ENCODE assay signal across 9 cellular contexts in the genomic region with DNA sequence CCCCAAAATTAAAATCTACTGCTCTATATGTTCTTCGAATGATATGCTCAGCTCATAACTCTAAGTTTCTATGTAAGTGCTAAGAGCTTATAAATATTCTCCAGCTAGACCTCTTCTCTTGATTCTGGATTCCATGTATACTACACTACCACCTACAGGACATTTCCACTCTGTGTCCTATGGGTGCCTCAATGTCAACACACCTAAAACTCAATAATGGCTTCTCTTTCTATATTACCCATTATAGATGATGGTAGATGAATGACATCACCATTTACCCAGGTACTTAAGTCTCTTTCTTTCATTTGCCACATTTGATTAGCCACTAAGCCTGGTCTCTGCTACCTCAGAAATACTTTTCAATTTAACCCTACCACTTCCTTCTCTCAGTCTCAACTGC. TPM values are rescaled to one million over a fixed set of nuclear protein-coding genes. Genes with fewer than 3 reads are reported as not detected.
DNase-seq lines count a peak whose midpoint lies in the region; ATAC-seq, FAIRE-seq and TF ChIP-seq lines count a peak whose summit lies in the region.
"Had no signal": no experiment of that assay in that cellular context is flagged by ENCODE, and none has a peak within 500 bp of the region (broad histone marks: within the 10 kb centered on the region; RNA-seq: fewer than 3 reads in every experiment).

No MANE protein-coding gene starts in this region.

- TF ChIP-seq CTCF in VCaP (conservative IDR thresholded peaks at IDR 0.05) (peak; percentile 68), HepG2 (CRISPR knock-in tag; IDR thresholded peaks at IDR 0.05) (peak; percentile 51), upper lobe of left lung (IDR thresholded peaks at IDR 0.05) (peak in 2 of 6 experiments; percentile 28 to 38)

- FAIRE-seq in HepG2 (lab: Jason Lieb, UNC) = no peak

- peak; percentile 90 for ATAC-seq in HepG2
- no peak for ATAC-seq in GM18870 (IDR thresholded peaks at IDR 0.05; ENCODE audit: unreplicated experiment)
- ATAC-seq in upper lobe of left lung (ENCODE audit: low FRiP score in 2 of 2) = no peak
- ATAC-seq in HG02798 (IDR thresholded peaks at IDR 0.05; ENCODE audit: poor library complexity, unreplicated experiment) = no peak

- H3K79me2 ChIP-seq in Karpas-422 (ENCODE audit: low read length) (no peaks in the 10 kb centered on the region), HepG2 (ENCODE audit: insufficient read depth, low read length) (no peaks in the 10 kb centered on the region)

- no peaks in the 10 kb centered on the region for H4K20me1 ChIP-seq in Karpas-422 (ENCODE audit: insufficient read depth, low read depth, low read length)
- H4K20me1 ChIP-seq in HepG2 (ENCODE audit: insufficient read depth, low read length) = no peaks in the 10 kb centered on the region

- H3K27me3 ChIP-seq in Karpas-422 (ENCODE audit: low read length) (no peaks in the 10 kb centered on the region), HepG2 (ENCODE audit: control insufficient read depth in 1 of 2, insufficient read depth in 2 of 2, low read length in 2 of 2) (no peaks in the 10 kb centered on the region), upper lobe of left lung (no peaks in the 10 kb centered on the region)

- no peak overlapping the region for H2AFZ ChIP-seq in Karpas-422 (ENCODE audit: low read length)
- H2AFZ ChIP-seq in HepG2 (ENCODE audit: low read length) = no peak overlapping the region

- intact Hi-C loops in HepG2 (cut with micrococcal nuclease; ENCODE audit: unreplicated experiment) = loop anchor here (1.0 to 10.0 kb wide), 3 partner anchors 87 to 229 kb away; no protein-coding TSS in a partner anchor

- no TSS peak for BruUV-seq in HepG2 (replicated peaks; lab: Mats Ljungman, UMichigan)

- H3K9me2 ChIP-seq in Karpas-422 (replicated peaks; ENCODE audit: insufficient read depth, low read length) = no peaks in the 10 kb centered on the region

- H3K9ac ChIP-seq in Karpas-422 (ENCODE audit: low read length) = no peak overlapping the region
- no peak overlapping the region for H3K9ac ChIP-seq in HepG2 (ENCODE audit: insufficient read depth, low read depth, low read length)

- POLR2A ChIA-PET in HepG2 (lab: Yijun Ruan, JAX) = no interaction called here

- no peaks in the 10 kb centered on the region for H3K36me3 ChIP-seq in Karpas-422 (ENCODE audit: insufficient read depth, low read length)
- H3K36me3 ChIP-seq in HepG2 (replicated peaks in 1 of 2; ENCODE audit: control insufficient read depth in 1 of 2, insufficient read depth in 2 of 2, low read length in 2 of 2) = no peaks in the 10 kb centered on the region
- no peaks in the 10 kb centered on the region for H3K36me3 ChIP-seq in upper lobe of left lung

- H3K27ac ChIP-seq in Karpas-422 (ENCODE audit: low read length) (no peak overlapping the region), VCaP (no peak overlapping the region), HepG2 (ENCODE audit: extremely low read length, insufficient read depth, low read length) (no peak overlapping the region), upper lobe of left lung (no peak overlapping the region)

- DNase-seq in GF-D8 (lab: John Stamatoyannopoulos, UW) (peak; percentile 7), Karpas-422 (peak; percentile 62), HepG2 (ENCODE audit: low spot score) (peak; percentile 31), upper lobe of left lung (no peak)
- DNase-seq in NK-92 treated with Interleukin-12 subunit alpha and Interleukin-12 subunit beta, amount 100 ng/mL, for 24 hours (lab: John Stamatoyannopoulos, UW) = no peak

- TF ChIP-seq EP300 in HepG2 (IDR thresholded peaks at IDR 0.05; ENCODE audit: low read depth in 2 of 2, low read length in 2 of 2) = no peak
- TF ChIP-seq EP300 in HepG2 (CRISPR knock-in tag; IDR thresholded peaks at IDR 0.05; ENCODE audit: borderline replicate concordance) = no peak
- no peak for TF ChIP-seq EP300 in upper lobe of left lung (IDR thresholded peaks at IDR 0.05)

- in situ Hi-C loops in HepG2 (cut with HindIII; ENCODE audit: extremely low pct_ligation_motif_present, low pct_unique_long_range_greater_than_20kb) = loop anchor here (5.0 kb wide), 1 partner anchor 230 kb away; no protein-coding TSS in a partner anchor

- no peak overlapping the region for H3K4me2 ChIP-seq in Karpas-422 (ENCODE audit: low read depth, low read length, poor library complexity, severe bottlenecking)
- H3K4me2 ChIP-seq in HepG2 (ENCODE audit: low read depth, low read length) = no peak overlapping the region

- H3K4me1 ChIP-seq in Karpas-422 (ENCODE audit: low read length) (no peaks in the 10 kb centered on the region), HepG2 (ENCODE audit: insufficient read depth, low read length) (0 out of 2 replicates have a peak, but pooled peaks cover 6% of the 10 kb centered on the region), upper lobe of left lung (no peaks in the 10 kb centered on the region)

- CTCF ChIA-PET in HepG2 (lab: Yijun Ruan, JAX; ENCODE audit: low intra/inter-chr PET ratio, low total read pairs) = interaction anchor here (1.3 kb wide), 1 partner anchor 229 kb away, joined by 3 read pairs; no protein-coding TSS in a partner anchor

- H3K4me3 ChIP-seq in Karpas-422 (ENCODE audit: low read length) (no peak overlapping the region), HepG2 (replicated peaks in 1 of 3; ENCODE audit: insufficient read depth in 1 of 3, low read depth in 2 of 3, low read length in 3 of 3) (no peak overlapping the region), upper lobe of left lung (no peak overlapping the region)
- H3K4me3 ChIP-seq: lung had no signal

- 0% methylated on average over 1 of the region's 1 CpG for WGBS in HepG2 (ENCODE audit: low lambda C conversion rate)
- WGBS in upper lobe of left lung, 2 donors = 35 to 86% methylated on average over 1 of the region's 1 CpG

- no peak for TF ChIP-seq RAD21 in HepG2 (CRISPR knock-in tag; IDR thresholded peaks at IDR 0.05)

- TF ChIP-seq POLR2A in HepG2 (IDR thresholded peaks at IDR 0.05; ENCODE audit: insufficient read depth in 1 of 2, low read depth in 2 of 2, low read length in 2 of 2) (no peak), upper lobe of left lung (IDR thresholded peaks at IDR 0.05) (no peak)

- no peaks in the 10 kb centered on the region for H3K9me3 ChIP-seq in Karpas-422 (ENCODE audit: low read length)
- H3K9me3 ChIP-seq in HepG2 (ENCODE audit: low read length) = no peaks in the 10 kb centered on the region
- no peaks in the 10 kb centered on the region for H3K9me3 ChIP-seq in upper lobe of left lung

TF ChIP-seq in HepG2, 621 proteins besides CTCF, POLR2A, EP300 and RAD21:
- no peak for TF ChIP-seq NFYB (CRISPR knock-in tag; IDR thresholded peaks at IDR 0.05)
- TF ChIP-seq ATF7 (IDR thresholded peaks at IDR 0.05) = peak; percentile 75
- TF ChIP-seq ATF7 (CRISPR knock-in tag; IDR thresholded peaks at IDR 0.05) = no peak
- no peak for TF ChIP-seq FOXA1 (IDR thresholded peaks at IDR 0.05)
- TF ChIP-seq FOXA1 (CRISPR knock-in tag; IDR thresholded peaks at IDR 0.05) = 0 out of 2 replicates have a peak, but pooled peaks have one; percentile 17
- TF ChIP-seq JARID2 (CRISPR knock-in tag; IDR thresholded peaks at IDR 0.05; ENCODE audit: insufficient replicate concordance) = no peak
- TF ChIP-seq PHF20 (CRISPR knock-in tag; IDR thresholded peaks at IDR 0.05) = no peak
- TF ChIP-seq STAG1 (CRISPR knock-in tag; IDR thresholded peaks at IDR 0.05) = peak; percentile 67
- TF ChIP-seq, protein P1, sequence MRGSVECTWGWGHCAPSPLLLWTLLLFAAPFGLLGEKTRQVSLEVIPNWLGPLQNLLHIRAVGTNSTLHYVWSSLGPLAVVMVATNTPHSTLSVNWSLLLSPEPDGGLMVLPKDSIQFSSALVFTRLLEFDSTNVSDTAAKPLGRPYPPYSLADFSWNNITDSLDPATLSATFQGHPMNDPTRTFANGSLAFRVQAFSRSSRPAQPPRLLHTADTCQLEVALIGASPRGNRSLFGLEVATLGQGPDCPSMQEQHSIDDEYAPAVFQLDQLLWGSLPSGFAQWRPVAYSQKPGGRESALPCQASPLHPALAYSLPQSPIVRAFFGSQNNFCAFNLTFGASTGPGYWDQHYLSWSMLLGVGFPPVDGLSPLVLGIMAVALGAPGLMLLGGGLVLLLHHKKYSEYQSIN (CRISPR knock-in tag; IDR thresholded peaks at IDR 0.05; ENCODE audit: borderline replicate concordance) = no peak

RNA-seq across cellular contexts. Expression of a gene that starts 41.3 kb away (rescaled TPM):
- 1.1 and 4.1 TPM in 2 replicates for total RNA-seq in Karpas-422 (2014; rRNA removed; shearing (Covaris generic); ENCODE audit: low replicate concordance)
- total RNA-seq in HepG2 (2016; rRNA removed; fragmentation: Illumina TruSeq; extraction: Trizol) (0.18 and 0.31 TPM in 2 replicates), upper lobe of left lung (1 to 10 TPM in 5 of 6 donors, under 1 TPM in 1; 0.91 to 6.3 (median 2.4) TPM)
- 0.30 and 0.44 TPM in 2 replicates for total RNA-seq in HepG2 (2016; cell fraction: cytosol; rRNA removed; fragmentation: Illumina TruSeq; extraction: Trizol; ENCODE audit: low read depth)
- total RNA-seq in HepG2 (2016; cell fraction: insoluble cytoplasmic fraction; rRNA removed; fragmentation: Illumina TruSeq; extraction: Trizol) = 0.17 and 0.22 TPM in 2 replicates
- total RNA-seq in HepG2 (2016; cell fraction: membrane; rRNA removed; fragmentation: Illumina TruSeq; extraction: Trizol) = 0.19 and 0.24 TPM in 2 replicates
- total RNA-seq in HepG2 (2016; cell fraction: nucleus; rRNA removed; fragmentation: Illumina TruSeq; extraction: Trizol) = 0.44 and 0.71 TPM in 2 replicates
- polyA plus RNA-seq in HepG2 (2011; rRNA removed) = 1.3 and 1.4 TPM in 2 replicates
- 0.81 and 1.0 TPM in 2 replicates for polyA plus RNA-seq in HepG2 (2011; cell fraction: cytosol; rRNA removed)
- polyA plus RNA-seq in HepG2 (2011; cell fraction: nucleus; rRNA removed) = 2.5 and 2.7 TPM in 2 replicates
- 0.99 and 1.1 TPM in 2 replicates for polyA plus RNA-seq in HepG2 (2012)
- 0.06 and 0.09 TPM in 2 replicates for polyA plus RNA-seq in HepG2 (2016; cell fraction: cytosol; fragmentation: Illumina TruSeq; extraction: Trizol; ENCODE audit: low read depth)
- polyA plus RNA-seq in HepG2 (2016; cell fraction: insoluble cytoplasmic fraction; fragmentation: Illumina TruSeq; extraction: Trizol; ENCODE audit: low read depth) = 0.24 and 0.43 TPM in 2 replicates
- 0.18 and 0.35 TPM in 2 replicates for polyA plus RNA-seq in HepG2 (2016; cell fraction: membrane; fragmentation: Illumina TruSeq; extraction: Trizol; ENCODE audit: low read depth)
- 1.3 TPM in 2 replicates for polyA plus RNA-seq in HepG2 (2016; cell fraction: nucleus; fragmentation: Illumina TruSeq; extraction: Trizol; ENCODE audit: insufficient read depth, low read depth)
- 0.51 and 0.80 TPM in 2 replicates for polyA minus RNA-seq in HepG2 (2011; rRNA and poly(A)+ RNA removed; ENCODE audit: low replicate concordance)
- polyA minus RNA-seq in HepG2 (2011; cell fraction: cytosol; rRNA and poly(A)+ RNA removed) = not detected in 2 replicates
- 0.90 and 1.5 TPM in 2 replicates for polyA minus RNA-seq in HepG2 (2011; cell fraction: nucleus; rRNA and poly(A)+ RNA removed)

Comparison
In these comparisons a context has a peak if more than half of its experiments do, and no peak if none do; other contexts are left out.
1. DNase-seq: peak in GF-D8 (single experiment), Karpas-422 (single experiment) and HepG2 (single experiment); none in NK-92 treated with Interleukin-12 subunit alpha and Interleukin-12 subunit beta, amount 100 ng/mL, for 24 hours (single experiment) and upper lobe of left lung (0 of 2).